ENCODE assay signal across 8 cellular contexts in the genomic region with DNA sequence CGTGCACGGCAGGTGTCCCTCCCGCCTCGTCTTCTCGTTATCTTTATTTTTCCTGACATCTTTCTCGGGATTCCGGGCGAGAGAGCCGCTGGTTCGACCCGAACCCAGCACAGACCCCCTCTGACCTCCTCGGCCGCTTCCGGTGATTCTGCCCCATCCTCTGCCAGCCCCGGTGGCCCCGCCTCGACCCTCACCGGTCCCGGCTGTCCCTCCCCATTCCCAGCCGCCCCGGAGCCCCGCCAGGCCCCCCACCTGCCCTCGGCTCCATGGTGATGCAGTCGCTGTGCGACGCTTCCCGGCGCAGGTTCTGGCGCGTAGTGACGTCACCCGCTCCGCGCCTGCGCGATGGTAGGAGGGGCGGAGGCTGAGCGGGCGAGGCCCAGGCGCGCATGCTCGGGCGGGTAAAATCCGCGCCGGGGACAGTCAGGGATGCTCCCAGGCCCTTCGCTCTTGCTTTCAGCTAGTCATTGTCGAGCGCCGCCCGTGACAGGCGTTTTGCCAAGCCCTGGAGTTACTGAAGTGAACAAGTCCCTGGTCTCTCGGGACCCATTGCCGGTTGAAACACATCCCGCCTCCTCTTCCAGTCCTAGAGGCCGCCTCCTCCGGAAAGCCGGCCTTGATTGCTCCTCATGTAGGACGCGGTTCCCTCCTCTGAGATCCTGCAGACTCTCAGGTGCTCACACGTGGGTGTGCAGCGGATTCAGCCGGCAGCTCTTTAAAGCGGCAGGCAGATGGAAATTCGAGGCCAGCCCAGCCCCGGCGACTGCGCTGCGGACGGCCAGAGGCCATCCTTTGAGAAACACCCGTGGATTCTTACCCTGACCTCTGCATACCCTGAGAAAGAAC. TPM values are rescaled to one million over a fixed set of nuclear protein-coding genes. Genes with fewer than 3 reads are reported as not detected.
A peak's percentile ranks its signal among the peaks of the same experiment; 100 is the strongest.
DNase-seq lines count a peak whose midpoint lies in the region; ATAC-seq and TF ChIP-seq lines count a peak whose summit lies in the region.

A gene with protein sequence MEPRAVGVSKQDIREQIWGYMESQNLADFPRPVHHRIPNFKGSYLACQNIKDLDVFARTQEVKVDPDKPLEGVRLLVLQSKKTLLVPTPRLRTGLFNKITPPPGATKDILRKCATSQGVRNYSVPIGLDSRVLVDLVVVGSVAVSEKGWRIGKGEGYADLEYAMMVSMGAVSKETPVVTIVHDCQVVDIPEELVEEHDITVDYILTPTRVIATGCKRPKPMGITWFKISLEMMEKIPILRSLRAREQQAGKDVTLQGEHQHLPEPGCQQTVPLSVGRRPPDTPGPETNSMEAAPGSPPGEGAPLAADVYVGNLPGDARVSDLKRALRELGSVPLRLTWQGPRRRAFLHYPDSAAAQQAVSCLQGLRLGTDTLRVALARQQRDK (minus strand): TSS at position 319 of the 846 bp plus-strand sequence. CDS start 51 bp downstream, at position 268.

- in situ Hi-C loops in astrocyte of the cerebellum (cut with HindIII; ENCODE audit: low sequenced_read_pairs) = loop anchor here (25.0 kb wide), 2 partner anchors 482 to 707 kb away; no protein-coding TSS in a partner anchor

- H3K27me3 ChIP-seq in hepatocyte = no peaks in the 10 kb centered on the region
- H3K27me3 ChIP-seq in aorta (ENCODE audit: control insufficient read depth in 1 of 2, insufficient read depth in 2 of 2, low read length in 1 of 2) = no peaks in the 10 kb centered on the region

- DNase-seq in NCI-H2029 treated with DMSO at 0.1 percent for 48 hours (lab: John Stamatoyannopoulos, UW) = peak; percentile 11
- peak; percentile 97 for DNase-seq in T-helper 9 cell
- peak; percentile 79 for DNase-seq in astrocyte of the cerebellum (ENCODE audit: low read depth)
- peak; percentile 96 for DNase-seq in hepatocyte (ENCODE audit: low spot score)
- peak; percentile 94 for DNase-seq in retina
- DNase-seq in aorta = peak; percentile 96 to 99

- peak; percentile 93 for ATAC-seq in GM18511 (IDR thresholded peaks at IDR 0.05; ENCODE audit: unreplicated experiment)
- peak; percentile 87 for ATAC-seq in HG02970 (IDR thresholded peaks at IDR 0.05; ENCODE audit: low FRiP score, unreplicated experiment)
- ATAC-seq in aorta (ENCODE audit: low FRiP score) = peak; percentile 95

- no peak for TF ChIP-seq CTCF in astrocyte of the cerebellum (IDR thresholded peaks at IDR 0.05; ENCODE audit: low read depth, low read length, missing control alignments)
- peak; percentile 7 for TF ChIP-seq CTCF in hepatocyte (IDR thresholded peaks at IDR 0.05; ENCODE audit: poor library complexity)

- H3K27ac ChIP-seq in hepatocyte (peak within 1 kb of the TSS; percentile 82), aorta (ENCODE audit: low read depth in 1 of 2, low read length in 2 of 2) (peak within 1 kb of the TSS; percentile 30 to 85)

- peak within 1 kb of the TSS; percentile 89 for H3K4me2 ChIP-seq in hepatocyte

- no peaks in the 10 kb centered on the region for H3K9me2 ChIP-seq in hepatocyte (replicated peaks; ENCODE audit: insufficient read depth)

- H3K36me3 ChIP-seq in hepatocyte (replicated peaks; ENCODE audit: insufficient read depth, low read depth) (no peaks in the 10 kb centered on the region), aorta (ENCODE audit: control insufficient read depth in 1 of 2, insufficient read depth in 2 of 2, low read length in 1 of 2) (no peaks in the 10 kb centered on the region)

- 8% methylated on average over 55 of the region's 71 CpGs for WGBS in hepatocyte (ENCODE audit: low lambda C conversion rate, missing lambda C conversion rate)
- WGBS in aorta, 2 donors = 3 to 4% methylated on average over 71 of the region's 71 CpGs

- H2AFZ ChIP-seq in hepatocyte = peak within 1 kb of the TSS; percentile 93

- peaks cover 11% of the 10 kb centered on the region for H3K79me2 ChIP-seq in hepatocyte

- H3K4me3 ChIP-seq in astrocyte of the cerebellum (ENCODE audit: low read depth, low read length) (peak within 1 kb of the TSS; percentile 93), hepatocyte (peak within 1 kb of the TSS; percentile 84), aorta (ENCODE audit: low read length in 2 of 2) (peak within 1 kb of the TSS; percentile 93 to 96)

- H3K4me1 ChIP-seq in hepatocyte (ENCODE audit: insufficient read depth) = peaks cover 10% of the 10 kb centered on the region
- no peaks in the 10 kb centered on the region for H3K4me1 ChIP-seq in aorta (ENCODE audit: control insufficient read depth in 1 of 2, insufficient read depth in 2 of 2, low read length in 2 of 2)

- H3K9me3 ChIP-seq in hepatocyte (ENCODE audit: low read depth) (no peaks in the 10 kb centered on the region), aorta (ENCODE audit: control insufficient read depth, low read length) (no peaks in the 10 kb centered on the region)

- intact Hi-C loops in aorta (cut with DNase I) = loop anchor here in 1 of 2 donors (5.0 kb wide), 2 partner anchors 572 to 827 kb away; a partner anchor contains a TSS

- H4K20me1 ChIP-seq in hepatocyte (ENCODE audit: insufficient read depth, poor library complexity, severe bottlenecking) = no peaks in the 10 kb centered on the region

RNA-seq across cellular contexts. Expression of the gene that starts here (rescaled TPM):
- 8.1 and 21.5 TPM in 2 replicates for total RNA-seq in hepatocyte
- 11.5 and 15.3 TPM in 2 replicates for polyA plus RNA-seq in hepatocyte
- 10 to 100 TPM; 14.0 to 23.1 TPM for total RNA-seq in aorta
- polyA plus RNA-seq in aorta = 10 to 100 TPM in 1 of 2 donors, 1 to 10 TPM in 1; 2.3 to 13.2 TPM

Comparison
In these comparisons a context has a peak if more than half of its experiments do, and no peak if none do; other contexts are left out.
1. Peak in every context shown above with its lines: DNase-seq, ATAC-seq, H3K4me3 ChIP-seq and H3K27ac ChIP-seq.
2. DNase-seq: peak in every context shown above with its lines; median percentile 98 in aorta; 97 in T-helper 9 cell; 96 in hepatocyte; 94 in retina; 79 in astrocyte of the cerebellum; 11 in NCI-H2029 treated with DMSO at 0.1 percent for 48 hours.